ENCODE assay signal across 2 cellular contexts in the genomic region with DNA sequence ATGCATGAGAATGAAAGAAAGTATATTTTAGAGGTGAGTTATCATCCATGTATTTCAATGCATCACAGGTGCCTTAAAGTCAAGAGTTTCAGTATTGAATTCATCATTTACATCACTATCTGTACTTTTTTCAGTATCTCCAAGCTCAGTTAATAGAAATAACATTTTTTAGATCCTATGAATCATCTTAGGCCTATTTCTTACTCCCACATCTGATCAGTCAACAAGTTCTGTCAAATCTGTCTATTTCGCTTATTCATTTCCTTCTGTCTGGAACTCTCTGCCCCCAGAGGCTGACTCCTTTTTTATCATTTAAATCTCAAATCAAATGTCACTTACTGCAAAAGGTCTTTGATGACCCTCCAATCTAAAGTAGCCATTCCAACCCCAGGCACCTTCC.
A peak's percentile ranks its signal among the peaks of the same experiment; 100 is the strongest.
TF ChIP-seq lines count a peak whose summit lies in the region.

No MANE protein-coding gene starts in this region.

TF ChIP-seq in endothelial cell of umbilical vein, 7 proteins besides CTCF, POLR2A, EP300 and RAD21:
- TF ChIP-seq MYC (IDR thresholded peaks at IDR 0.05; ENCODE audit: low read depth, low read length) (no peak), EZH2 (IDR thresholded peaks at IDR 0.05; ENCODE audit: borderline replicate concordance, low read depth, low read length, severe bottlenecking) (no peak), MAX (IDR thresholded peaks at IDR 0.05; ENCODE audit: insufficient read depth, insufficient read length) (no peak), POLR2AphosphoS5 (IDR thresholded peaks at IDR 0.05; ENCODE audit: insufficient read depth, low read depth, low read length) (no peak), GATA2 (IDR thresholded peaks at IDR 0.05; ENCODE audit: insufficient read depth, insufficient read length, low read depth, low read length) (peak; percentile 81), FOS (IDR thresholded peaks at IDR 0.05; ENCODE audit: borderline replicate concordance, insufficient read depth, low read length) (peak; percentile 67), JUN (IDR thresholded peaks at IDR 0.05; ENCODE audit: borderline replicate concordance, insufficient read depth, insufficient read length, low read depth) (no peak)

TF ChIP-seq in neural cell, 6 proteins besides CTCF, POLR2A, EP300 and RAD21:
- TF ChIP-seq MXI1 (conservative IDR thresholded peaks at IDR 0.05; ENCODE audit: poor library complexity, severe bottlenecking) = no peak
- TF ChIP-seq REST (IDR thresholded peaks at IDR 0.05; ENCODE audit: borderline replicate concordance) = no peak
- no peak for TF ChIP-seq TAF1 (IDR thresholded peaks at IDR 0.05; ENCODE audit: low read depth)
- TF ChIP-seq POLR2AphosphoS5 (IDR thresholded peaks at IDR 0.05) = no peak
